ENCODE assay signal across 8 cellular contexts in genomic region chr7:140924019-140924820, GRCh38. TPM values are rescaled to one million over a fixed set of nuclear protein-coding genes. Genes with fewer than 3 reads are reported as not detected.
DNase-seq lines count a peak whose midpoint lies in the region; ATAC-seq and TF ChIP-seq lines count a peak whose summit lies in the region.

No MANE protein-coding gene starts in this region.

- H4K20me1 ChIP-seq in BLaER1: peaks cover 36% of the 10 kb centered on the region

- ATAC-seq in GM19035 (IDR thresholded peaks at IDR 0.05; ENCODE audit: unreplicated experiment) (peak; percentile 84), HG03280 (IDR thresholded peaks at IDR 0.05; ENCODE audit: unreplicated experiment) (peak; percentile 81), lung (ENCODE audit: insufficient read depth, low FRiP score) (peak; percentile 86)

- H3K4me1 ChIP-seq in BLaER1: peaks cover 26% of the 10 kb centered on the region
- peaks cover 1 to 5% of the 10 kb centered on the region in 2 donors for H3K4me1 ChIP-seq in lung (ENCODE audit: control insufficient read depth in 2 of 2, insufficient read depth in 2 of 2, low read length in 2 of 2)

- peak overlapping the region; percentile 84 for H3K4me2 ChIP-seq in BLaER1

- H3K4me3 ChIP-seq in BLaER1 (peak overlapping the region; percentile 97), lung (peak overlapping the region; percentile 98)

- 0% methylated on average over 53 to 69 of the region's 69 CpGs for WGBS in lung, 2 donors

- peak overlapping the region; percentile 98 for H3K27ac ChIP-seq in BLaER1
- peak overlapping the region; percentile 85 to 100 for H3K27ac ChIP-seq in lung (ENCODE audit: low read depth in 1 of 2, low read length in 1 of 2)

- no peak for TF ChIP-seq CTCF in lung (IDR thresholded peaks at IDR 0.05; ENCODE audit: control extremely low read depth, extremely low read depth)

- no peaks in the 10 kb centered on the region for H3K27me3 ChIP-seq in BLaER1
- no peaks in the 10 kb centered on the region for H3K27me3 ChIP-seq in lung (ENCODE audit: control insufficient read depth, insufficient read depth)

- DNase-seq in NCI-H526 (lab: John Stamatoyannopoulos, UW): peak; percentile 70 to 92
- DNase-seq in activated CD4-positive, alpha-beta T cell treated with anti-CD3 and anti-CD28 coated beads, Interleukin-2, amount 50 U/mL, for 48 hours: peak; percentile 57 to 71
- DNase-seq in ecto neural progenitor cell (ENCODE audit: low spot score): peak; percentile 87
- DNase-seq in lung (ENCODE audit: low spot score): peak; percentile 74
- peak; percentile 41 to 58 (median 43) for DNase-seq in stimulated activated CD4-positive, alpha-beta T cell treated with anti-CD3 and anti-CD28 coated beads, TNF-alpha, amount 100 ng/mL, for 4 hours (ENCODE audit: low read depth in 3 of 3)

- peak overlapping the region; percentile 98 for H3K9ac ChIP-seq in BLaER1

- H3K9me3 ChIP-seq in BLaER1: 0 out of 2 replicates have a peak, but pooled peaks cover under 1% of the 10 kb centered on the region
- no peaks in the 10 kb centered on the region for H3K9me3 ChIP-seq in lung (ENCODE audit: control insufficient read depth in 2 of 2, insufficient read depth in 1 of 2, low read length in 1 of 2)

- H3K36me3 ChIP-seq in BLaER1 (no peaks in the 10 kb centered on the region), lung (ENCODE audit: control insufficient read depth in 2 of 2, insufficient read depth in 2 of 2, low read length in 2 of 2) (no peaks in the 10 kb centered on the region)

RNA-seq across cellular contexts. Expression of gene BRAF, which starts 0.5 kb away (rescaled TPM):
- total RNA-seq in lung: 100 to 1,000 TPM in 1 of 2 donors, 10 to 100 TPM in 1; 35.6 to 111 TPM
- 1 to 10 TPM; 6.5 to 9.0 TPM for polyA plus RNA-seq in lung

Comparison
In these comparisons a context has a peak if more than half of its experiments do, and no peak if none do; other contexts are left out.
1. Peak in every context shown above with its lines: DNase-seq, ATAC-seq, H3K4me3 ChIP-seq and H3K27ac ChIP-seq.